1 cellular context compared by ENCODE assay signal in genomic region chr3:132083583-132084372, GRCh38.
TF ChIP-seq lines count a peak whose summit lies in the region.

No MANE protein-coding gene starts in this region.

TF ChIP-seq in GM23338, 12 proteins besides CTCF, POLR2A, EP300 and RAD21:
- TF ChIP-seq ZNF462 (CRISPR knock-in tag; IDR thresholded peaks at IDR 0.05) (0 out of 2 replicates have a peak, but pooled peaks have one; percentile 14), ETS1 (IDR thresholded peaks at IDR 0.05) (no peak)
